Comparison of ENCODE assay signal across 35 cellular contexts in the genomic region with DNA sequence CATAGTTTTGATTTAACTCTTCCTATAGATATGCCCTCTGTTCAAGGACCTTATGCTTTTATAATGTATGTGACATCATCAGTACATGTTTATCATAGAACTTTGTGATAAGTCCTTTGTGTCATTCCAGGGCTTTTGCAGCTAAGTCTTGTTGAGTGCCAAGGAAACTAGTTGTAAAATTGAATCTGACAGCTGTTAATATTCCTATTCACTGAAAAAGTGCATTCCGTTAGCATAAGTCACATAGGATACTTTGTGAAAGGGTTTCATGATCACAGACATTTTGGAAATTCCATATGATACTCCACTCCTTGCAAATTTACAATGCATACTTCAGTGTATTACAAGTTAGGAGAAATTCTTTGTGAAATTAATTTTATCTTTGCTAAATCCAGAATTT.
DNase-seq lines count a peak whose midpoint lies in the region; ATAC-seq, FAIRE-seq and TF ChIP-seq lines count a peak whose summit lies in the region.
"Had no signal": no experiment of that assay in that cellular context is flagged by ENCODE, and none has a peak within 500 bp of the region (broad histone marks: within the 10 kb centered on the region; RNA-seq: fewer than 3 reads in every experiment).

No MANE protein-coding gene starts in this region.

- H3K4me2 ChIP-seq in HepG2 (ENCODE audit: low read depth, low read length): no peak overlapping the region
- H3K4me2 ChIP-seq: hepatocyte had no signal

- TF ChIP-seq POLR2A in HepG2 (IDR thresholded peaks at IDR 0.05; ENCODE audit: insufficient read depth in 1 of 2, low read depth in 2 of 2, low read length in 2 of 2) (no peak), right lobe of liver (IDR thresholded peaks at IDR 0.05) (no peak)

- TF ChIP-seq CTCF in HepG2 (CRISPR knock-in tag; IDR thresholded peaks at IDR 0.05): no peak
- TF ChIP-seq CTCF in right lobe of liver (IDR thresholded peaks at IDR 0.05): no peak
- no peak for TF ChIP-seq CTCF in fibroblast of villous mesenchyme (IDR thresholded peaks at IDR 0.05; ENCODE audit: insufficient read depth, low read depth, low read length)

- TF ChIP-seq EP300 in HepG2 (IDR thresholded peaks at IDR 0.05; ENCODE audit: low read depth in 2 of 2, low read length in 2 of 2): no peak
- TF ChIP-seq EP300 in HepG2 (CRISPR knock-in tag; IDR thresholded peaks at IDR 0.05; ENCODE audit: borderline replicate concordance): no peak

- no peaks in the 10 kb centered on the region for H3K4me1 ChIP-seq in HepG2 (ENCODE audit: insufficient read depth, low read length)
- H3K4me1 ChIP-seq in right lobe of liver: no peaks in the 10 kb centered on the region
- H3K4me1 ChIP-seq: Caco-2, suprapubic skin, upper lobe of right lung had no signal

- intact Hi-C loops in HepG2 (cut with micrococcal nuclease; ENCODE audit: unreplicated experiment) (no loop called here), right lobe of liver (cut with DNase I) (no loop called here)

- H3K4me3 ChIP-seq in HepG2 (replicated peaks in 1 of 3; ENCODE audit: insufficient read depth in 1 of 3, low read depth in 2 of 3, low read length in 3 of 3) (no peak overlapping the region), right lobe of liver (no peak overlapping the region), fibroblast of villous mesenchyme (ENCODE audit: low read depth, low read length) (no peak overlapping the region)
- H3K4me3 ChIP-seq: gastrocnemius medialis, hepatocyte, ovary, SK-N-MC, suprapubic skin, upper lobe of right lung had no signal

- WGBS in HepG2 (ENCODE audit: low lambda C conversion rate): 4% methylated on average over 1 of the region's 1 CpG
- 50% methylated on average over 1 of the region's 1 CpG for WGBS in right lobe of liver (ENCODE audit: insufficient coverage, low coverage, low lambda C conversion rate, missing lambda C conversion rate)

- H3K27me3 ChIP-seq in HepG2 (ENCODE audit: control insufficient read depth in 1 of 2, insufficient read depth in 2 of 2, low read length in 2 of 2) (no peaks in the 10 kb centered on the region), right lobe of liver (no peaks in the 10 kb centered on the region)
- H3K27me3 ChIP-seq: gastrocnemius medialis, hepatocyte, ovary, suprapubic skin, upper lobe of right lung had no signal

- ATAC-seq in HepG2 (no peak), right lobe of liver (no peak), SK-N-SH treated with all-trans-retinoic acid at 6 μM for 48 hours (peak; percentile 73)
- ATAC-seq: activated CD8-positive, alpha-beta memory T cell treated with anti-CD3 and anti-CD28 coated beads, Interleukin-2, amount 10 ng/mL, durations not matched to agents 7 days and 5 days; activated T-cell treated with anti-CD3 and anti-CD28 coated beads, Interleukin-2, amount 50 U/mL, for 4 hours; esophagus mucosa; gastrocnemius medialis; left colon; upper lobe of right lung had no signal

- POLR2A ChIA-PET in HepG2 (lab: Yijun Ruan, JAX): no interaction called here

- H3K9me3 ChIP-seq in HepG2 (ENCODE audit: low read length) (peaks cover 74% of the 10 kb centered on the region), right lobe of liver (no peaks in the 10 kb centered on the region)
- H3K9me3 ChIP-seq: Caco-2, gastrocnemius medialis, ovary, suprapubic skin, upper lobe of right lung had no signal

- no peak for DNase-seq in HepG2 (ENCODE audit: low spot score)
- no peak for DNase-seq in right lobe of liver
- peak; percentile 45 for DNase-seq in fibroblast of villous mesenchyme (ENCODE audit: low read depth)
- no peak for DNase-seq in NOMO-1 treated with dmso at 0.1 percent for 144 hours (lab: John Stamatoyannopoulos, UW; ENCODE audit: unreplicated experiment)
- no peak for DNase-seq in hippocampal formation (lab: John Stamatoyannopoulos, UW)
- no peak for DNase-seq in NCI-H1694 (lab: John Stamatoyannopoulos, UW)
- DNase-seq in DMS 273 treated with DMSO at 0.1 percent for 48 hours (lab: John Stamatoyannopoulos, UW): no peak
- DNase-seq: 8988T; activated CD8-positive, alpha-beta memory T cell treated with anti-CD3 and anti-CD28 coated beads, Interleukin-2, amount 10 ng/mL, durations not matched to agents 7 days and 5 days; activated gamma-delta T cell; activated naive CD8-positive, alpha-beta T cell treated with anti-CD3 and anti-CD28 coated beads for 36 hours; activated T-cell treated with anti-CD3 and anti-CD28 coated beads, Interleukin-2, amount 50 U/mL, for 4 hours; Caco-2; central memory CD4-positive, alpha-beta T cell; endodermal cell; gastrocnemius medialis; left colon; mesenchymal stem cell; NCI-H146; NCI-H2107; NCI-H774; nephron progenitor cell; ovary; small intestine; stimulated activated naive CD4-positive, alpha-beta T cell treated with Interleukin-2 at 50 U/mL for 16 hours; T-helper 2 cell; upper lobe of right lung had no signal

- no peak overlapping the region for H2AFZ ChIP-seq in HepG2 (ENCODE audit: low read length)
- H2AFZ ChIP-seq: hepatocyte had no signal

- no TSS peak for BruUV-seq in HepG2 (replicated peaks; lab: Mats Ljungman, UMichigan)

- H3K36me3 ChIP-seq in HepG2 (replicated peaks in 1 of 2; ENCODE audit: control insufficient read depth in 1 of 2, insufficient read depth in 2 of 2, low read length in 2 of 2) (no peaks in the 10 kb centered on the region; a peak in 1 of 5 replicates), right lobe of liver (no peaks in the 10 kb centered on the region)
- H3K36me3 ChIP-seq: gastrocnemius medialis, ovary, suprapubic skin, upper lobe of right lung had no signal

- CTCF ChIA-PET in HepG2 (lab: Yijun Ruan, JAX; ENCODE audit: low intra/inter-chr PET ratio, low total read pairs): no interaction called here

- H3K27ac ChIP-seq in HepG2 (ENCODE audit: extremely low read length, insufficient read depth, low read length): no peak overlapping the region
- H3K27ac ChIP-seq in right lobe of liver: no peak overlapping the region
- H3K27ac ChIP-seq: C4-2B, gastrocnemius medialis, hepatocyte, ovary, SK-N-MC, suprapubic skin, upper lobe of right lung had no signal

- FAIRE-seq in HepG2 (lab: Jason Lieb, UNC): no peak
- FAIRE-seq: GM19239, H1, small intestine had no signal

- in situ Hi-C loops in HepG2 (cut with HindIII; ENCODE audit: extremely low pct_ligation_motif_present, low pct_unique_long_range_greater_than_20kb): no loop called here

- no peak for TF ChIP-seq RAD21 in HepG2 (CRISPR knock-in tag; IDR thresholded peaks at IDR 0.05)

- H3K9ac ChIP-seq in HepG2 (ENCODE audit: insufficient read depth, low read depth, low read length): no peak overlapping the region

- no peaks in the 10 kb centered on the region for H3K79me2 ChIP-seq in HepG2 (ENCODE audit: insufficient read depth, low read length)
- H3K79me2 ChIP-seq: hepatocyte had no signal

- H4K20me1 ChIP-seq in HepG2 (ENCODE audit: insufficient read depth, low read length): no peaks in the 10 kb centered on the region

TF ChIP-seq in HepG2, 621 proteins besides CTCF, POLR2A, EP300 and RAD21 (continues in another document):
- no peak for TF ChIP-seq CC2D1A (CRISPR knock-in tag; IDR thresholded peaks at IDR 0.05)
- 0 out of 2 replicates have a peak, but pooled peaks have one; percentile 21 for TF ChIP-seq CREB1 (IDR thresholded peaks at IDR 0.05)
- TF ChIP-seq CREB1 (CRISPR knock-in tag; IDR thresholded peaks at IDR 0.05): no peak

TF ChIP-seq in SK-N-SH treated with all-trans-retinoic acid at 6 μM for 48 hours, 23 proteins besides CTCF, POLR2A, EP300 and RAD21:
- TF ChIP-seq BACH2 (CRISPR knock-in tag; IDR thresholded peaks at IDR 0.05; ENCODE audit: borderline replicate concordance) (no peak), ISL1 (CRISPR knock-in tag; IDR thresholded peaks at IDR 0.05) (peak; percentile 92)
